Comparison of ENCODE assay signal across 8 cellular contexts in genomic region chr22:36781656-36782627, GRCh38. TPM values are rescaled to one million over a fixed set of nuclear protein-coding genes. Genes with fewer than 3 reads are reported as not detected.
DNase-seq lines count a peak whose midpoint lies in the region; ATAC-seq and TF ChIP-seq lines count a peak whose summit lies in the region.

No MANE protein-coding gene starts in this region.

- H3K9ac ChIP-seq in duodenal mucosa (ENCODE audit: low read depth in 1 of 2, low read length in 2 of 2): peak overlapping the region; percentile 15 to 27

- peaks cover 1% of the 10 kb centered on the region for H3K27me3 Mint-ChIP-seq in activated CD4-positive, alpha-beta memory T cell treated with anti-CD3 and anti-CD28 coated beads for 36 hours

- intact Hi-C loops in activated CD4-positive, alpha-beta memory T cell treated with anti-CD3 and anti-CD28 coated beads for 36 hours (cut with micrococcal nuclease): loop anchor here (1.0 to 10.0 kb wide), 4 partner anchors 74 to 417 kb away; no protein-coding TSS in a partner anchor

- peak overlapping the region; percentile 49 for H3K4me3 Mint-ChIP-seq in activated CD4-positive, alpha-beta memory T cell treated with anti-CD3 and anti-CD28 coated beads for 36 hours

- 21 to 24% methylated on average over 33 of the region's 33 CpGs for WGBS in lung, 2 donors

- POLR2A ChIA-PET in GM10248 (lab: Yijun Ruan, JAX): no interaction called here
- POLR2A ChIA-PET in activated CD4-positive, alpha-beta memory T cell treated with anti-CD3 and anti-CD28 coated beads for 36 hours (lab: Charles Lee): no interaction called here

- no peaks in the 10 kb centered on the region for H3K36me3 Mint-ChIP-seq in activated CD4-positive, alpha-beta memory T cell treated with anti-CD3 and anti-CD28 coated beads for 36 hours

- CTCF ChIA-PET in GM10248 (lab: Yijun Ruan, JAX): interaction anchor here (0.6 to 21.5 kb wide), 29 partner anchors 8 to 418 kb away, joined by 3 to 164 read pairs (median 3); partner anchors contain the start of genes MPST, NCF4 and TST
- CTCF ChIA-PET in activated CD4-positive, alpha-beta memory T cell treated with anti-CD3 and anti-CD28 coated beads for 36 hours (lab: Charles Lee): interaction anchor here (0.6 to 8.9 kb wide), 27 partner anchors 18 to 384 kb away, joined by 3 to 76 read pairs (median 4); partner anchors contain the start of gene NCF4

- no peak overlapping the region for H3K27ac ChIP-seq in duodenal mucosa (ENCODE audit: low read depth, low read length)
- no peak overlapping the region for H3K27ac ChIP-seq in lung (ENCODE audit: low read depth in 1 of 2, low read length in 1 of 2)

- peak overlapping the region; percentile 76 for H3K27ac Mint-ChIP-seq in activated CD4-positive, alpha-beta memory T cell treated with anti-CD3 and anti-CD28 coated beads for 36 hours

- peak; percentile 98 for TF ChIP-seq CTCF in GM10248 (IDR thresholded peaks at IDR 0.05; ENCODE audit: control extremely low read depth, extremely low read depth, low read depth, missing control alignments)
- peak; percentile 90 for TF ChIP-seq CTCF in lung (IDR thresholded peaks at IDR 0.05; ENCODE audit: control extremely low read depth, extremely low read depth)

- H3K4me3 ChIP-seq in duodenal mucosa (ENCODE audit: low read depth in 1 of 2, low read length in 2 of 2) (peak overlapping the region in 1 of 2 donors; percentile 13), lung (no peak overlapping the region)

- peak; percentile 90 for DNase-seq in GM10248 (ENCODE audit: extremely low spot score)
- peak; percentile 7 for DNase-seq in NCI-H524 treated with DMSO at 0.1 percent for 48 hours (lab: John Stamatoyannopoulos, UW)
- DNase-seq in activated CD4-positive, alpha-beta memory T cell treated with anti-CD3 and anti-CD28 coated beads for 36 hours: peak; percentile 96
- DNase-seq in lung (ENCODE audit: low spot score): peak; percentile 85
- peak; percentile 74 to 87 (median 84) for DNase-seq in stimulated activated CD4-positive, alpha-beta T cell treated with anti-CD3 and anti-CD28 coated beads, TNF-alpha, amount 100 ng/mL, for 24 hours (ENCODE audit: low read depth in 3 of 3)

- H3K36me3 ChIP-seq in duodenal mucosa (ENCODE audit: control insufficient read depth in 1 of 2, insufficient read depth in 2 of 2, low read length in 2 of 2) (no peaks in the 10 kb centered on the region), lung (ENCODE audit: control insufficient read depth in 2 of 2, insufficient read depth in 2 of 2, low read length in 2 of 2) (no peaks in the 10 kb centered on the region)

- H3K9me3 ChIP-seq in duodenal mucosa (ENCODE audit: control insufficient read depth in 1 of 2, low read length in 2 of 2) (no peaks in the 10 kb centered on the region), lung (ENCODE audit: control insufficient read depth in 2 of 2, insufficient read depth in 1 of 2, low read length in 1 of 2) (no peaks in the 10 kb centered on the region)

- peaks cover 32% of the 10 kb centered on the region for H3K4me1 Mint-ChIP-seq in activated CD4-positive, alpha-beta memory T cell treated with anti-CD3 and anti-CD28 coated beads for 36 hours (ENCODE audit: low read depth)

- no peaks in the 10 kb centered on the region for H3K9me3 Mint-ChIP-seq in activated CD4-positive, alpha-beta memory T cell treated with anti-CD3 and anti-CD28 coated beads for 36 hours

- H3K4me1 ChIP-seq in duodenal mucosa (ENCODE audit: control insufficient read depth in 1 of 2, insufficient read depth in 2 of 2, low read length in 2 of 2): peaks cover under 1 to 11% of the 10 kb centered on the region in 2 donors
- H3K4me1 ChIP-seq in lung (ENCODE audit: control insufficient read depth in 2 of 2, insufficient read depth in 2 of 2, low read length in 2 of 2): peaks cover 0 to 5% of the 10 kb centered on the region in 2 donors

- ATAC-seq in HG02870 (IDR thresholded peaks at IDR 0.05; ENCODE audit: unreplicated experiment) (peak; percentile 77), lung (ENCODE audit: insufficient read depth, low FRiP score) (peak; percentile 96), HG03469 (IDR thresholded peaks at IDR 0.05; ENCODE audit: unreplicated experiment) (no peak)

- H3K27me3 ChIP-seq in duodenal mucosa (ENCODE audit: control insufficient read depth in 1 of 2, insufficient read depth in 2 of 2, low read length in 2 of 2): peaks cover 0 to 1% of the 10 kb centered on the region in 2 donors
- H3K27me3 ChIP-seq in lung (ENCODE audit: control insufficient read depth, insufficient read depth): no peaks in the 10 kb centered on the region

RNA-seq across cellular contexts. Expression of gene IFT27, which starts 6.0 kb away (rescaled TPM):
- total RNA-seq in activated CD4-positive, alpha-beta memory T cell treated with anti-CD3 and anti-CD28 coated beads for 36 hours: 10 to 100 TPM; 27.9 to 32.1 TPM
- 10 to 100 TPM; 18.9 to 51.1 TPM for total RNA-seq in lung
- polyA plus RNA-seq in lung: 10 to 100 TPM; 20.3 to 32.6 TPM

RNA-seq across cellular contexts. Expression of gene PVALB, which starts 34.9 kb away (rescaled TPM):
- not detected for total RNA-seq in activated CD4-positive, alpha-beta memory T cell treated with anti-CD3 and anti-CD28 coated beads for 36 hours
- 1 to 10 TPM in 1 of 2 donors, not detected in 1; 2.4 TPM for total RNA-seq in lung
- 1 to 10 TPM in 1 of 2 donors, under 1 TPM in 1; 0.73 to 3.0 TPM for polyA plus RNA-seq in lung

Comparison
In these comparisons a context has a peak if more than half of its experiments do, and no peak if none do; other contexts are left out.
1. DNase-seq: peak in every context shown above with its lines; median percentile 96 in activated CD4-positive, alpha-beta memory T cell treated with anti-CD3 and anti-CD28 coated beads for 36 hours; 90 in GM10248; 85 in lung; 84 in stimulated activated CD4-positive, alpha-beta T cell treated with anti-CD3 and anti-CD28 coated beads, TNF-alpha, amount 100 ng/mL, for 24 hours; 7 in NCI-H524 treated with DMSO at 0.1 percent for 48 hours.